ENCODE assay signal across 31 cellular contexts in genomic region chr10:93086289-93086688, GRCh38. TPM values are rescaled to one million over a fixed set of nuclear protein-coding genes. Genes with fewer than 3 reads are reported as not detected.
"Had no signal": no experiment of that assay in that cellular context is flagged by ENCODE, and none has a peak within 500 bp of the region (broad histone marks: within the 10 kb centered on the region; RNA-seq: fewer than 3 reads in every experiment).

No MANE protein-coding gene starts in this region.

- H3K9ac ChIP-seq: SK-N-SH had no signal

- H3K4me1 Mint-ChIP-seq: activated CD4-positive, alpha-beta T cell treated with anti-CD3 and anti-CD28 coated beads for 36 hours; activated CD4-positive, alpha-beta T cell treated with anti-CD3 and anti-CD28 coated beads, Interleukin-2, amount 10 ng/mL, durations not matched to agents 7 days and 5 days; activated naive CD4-positive, alpha-beta T cell treated with anti-CD3 and anti-CD28 coated beads, Interleukin-2, amount 10 ng/mL, durations not matched to agents 7 days and 5 days had no signal

- DNase-seq: activated CD4-positive, alpha-beta T cell treated with anti-CD3 and anti-CD28 coated beads for 36 hours; activated CD4-positive, alpha-beta T cell treated with anti-CD3 and anti-CD28 coated beads, Interleukin-2, amount 10 ng/mL, durations not matched to agents 7 days and 5 days; activated CD4-positive, alpha-beta T cell treated with anti-CD3 and anti-CD28 coated beads, Interleukin-2, amount 50 U/mL, for 48 hours; activated CD8-positive, alpha-beta memory T cell treated with anti-CD3 and anti-CD28 coated beads, Interleukin-2, amount 50 U/mL, for 48 hours; activated CD8-positive, alpha-beta T cell treated with anti-CD3 and anti-CD28 coated beads, Interleukin-2, amount 10 ng/mL, durations not matched to agents 7 days and 5 days; activated effector memory CD4-positive, alpha-beta T cell treated with Interleukin-2 at 50 U/mL for 16 hours; activated naive CD4-positive, alpha-beta T cell treated with anti-CD3 and anti-CD28 coated beads, Interleukin-2, amount 10 ng/mL, durations not matched to agents 7 days and 5 days; activated T-cell treated with anti-CD3 and anti-CD28 coated beads, Interleukin-2, amount 50 U/mL, for 48 hours; amniotic stem cell; aorta; brain microvascular endothelial cell; central memory CD4-positive, alpha-beta T cell; Karpas-422; NCI-H1048; NCI-H1105 treated with DMSO at 0.1 percent for 48 hours; NCI-H1436 treated with DMSO at 0.1 percent for 48 hours; NCI-H1694 treated with DMSO at 0.1 percent for 48 hours; NCI-H2029; NCI-H345; NCI-H524 treated with DMSO at 0.1 percent for 48 hours; SHP77; SK-N-SH had no signal

- H3K4me3 ChIP-seq: SJSA1 had no signal

- H3K27me3 ChIP-seq: brain microvascular endothelial cell, SJSA1 had no signal

- H3K4me3 Mint-ChIP-seq: activated CD4-positive, alpha-beta T cell treated with anti-CD3 and anti-CD28 coated beads for 36 hours; activated CD4-positive, alpha-beta T cell treated with anti-CD3 and anti-CD28 coated beads, Interleukin-2, amount 10 ng/mL, durations not matched to agents 7 days and 5 days; activated CD8-positive, alpha-beta T cell treated with anti-CD3 and anti-CD28 coated beads, Interleukin-2, amount 10 ng/mL, durations not matched to agents 7 days and 5 days; activated naive CD4-positive, alpha-beta T cell treated with anti-CD3 and anti-CD28 coated beads, Interleukin-2, amount 10 ng/mL, durations not matched to agents 7 days and 5 days; activated naive CD8-positive, alpha-beta T cell; T-helper 1 cell treated with Interleukin-12 subunit alpha and Interleukin-12 subunit beta and Interleukin-4 antibody, amounts not matched to agents 30 μg/mL and 1 μg/mL, for 36 hours; T-helper 2 cell treated with Interferon-gamma antibody and Interleukin-4, amounts not matched to agents 5 μg/mL and 100 μg/mL, for 36 hours had no signal

- H3K4me2 ChIP-seq: SK-N-SH had no signal

- H3K9me3 Mint-ChIP-seq: activated CD4-positive, alpha-beta T cell treated with anti-CD3 and anti-CD28 coated beads, Interleukin-2, amount 10 ng/mL, durations not matched to agents 7 days and 5 days; activated naive CD4-positive, alpha-beta T cell treated with anti-CD3 and anti-CD28 coated beads, Interleukin-2, amount 10 ng/mL, durations not matched to agents 7 days and 5 days; T-helper 1 cell treated with Interleukin-12 subunit alpha and Interleukin-12 subunit beta and Interleukin-4 antibody, amounts not matched to agents 30 μg/mL and 1 μg/mL, for 36 hours; T-helper 2 cell treated with Interferon-gamma antibody and Interleukin-4, amounts not matched to agents 5 μg/mL and 100 μg/mL, for 36 hours had no signal

- H3K27ac Mint-ChIP-seq: activated CD4-positive, alpha-beta T cell treated with anti-CD3 and anti-CD28 coated beads for 36 hours; activated CD4-positive, alpha-beta T cell treated with anti-CD3 and anti-CD28 coated beads, Interleukin-2, amount 10 ng/mL, durations not matched to agents 7 days and 5 days; activated CD8-positive, alpha-beta T cell treated with anti-CD3 and anti-CD28 coated beads, Interleukin-2, amount 10 ng/mL, durations not matched to agents 7 days and 5 days; activated naive CD4-positive, alpha-beta T cell treated with anti-CD3 and anti-CD28 coated beads, Interleukin-2, amount 10 ng/mL, durations not matched to agents 7 days and 5 days; activated naive CD8-positive, alpha-beta T cell; T-helper 1 cell treated with Interleukin-12 subunit alpha and Interleukin-12 subunit beta and Interleukin-4 antibody, amounts not matched to agents 30 μg/mL and 1 μg/mL, for 36 hours; T-helper 2 cell treated with Interferon-gamma antibody and Interleukin-4, amounts not matched to agents 5 μg/mL and 100 μg/mL, for 36 hours had no signal

- H3K9me3 ChIP-seq: SJSA1, SK-N-SH had no signal

- H3K27ac ChIP-seq: brain microvascular endothelial cell, SJSA1 had no signal

- H3K36me3 Mint-ChIP-seq: activated naive CD4-positive, alpha-beta T cell treated with anti-CD3 and anti-CD28 coated beads, Interleukin-2, amount 10 ng/mL, durations not matched to agents 7 days and 5 days; activated naive CD8-positive, alpha-beta T cell had no signal

- H3K36me3 ChIP-seq: brain microvascular endothelial cell, SJSA1 had no signal

- ATAC-seq: activated CD4-positive, alpha-beta T cell treated with anti-CD3 and anti-CD28 coated beads for 36 hours; activated CD4-positive, CD25-positive, alpha-beta regulatory T cell treated with anti-CD3 and anti-CD28 coated beads, Interleukin-2, amount 50 U/mL, for 24 hours; activated CD8-positive, alpha-beta T cell treated with anti-CD3 and anti-CD28 coated beads, Interleukin-2, amount 10 ng/mL, durations not matched to agents 7 days and 5 days; Panc1 had no signal

RNA-seq across cellular contexts. Expression of gene CYP26A1, which starts 12.6 kb away (rescaled TPM):
- total RNA-seq: activated CD4-positive, alpha-beta T cell treated with anti-CD3 and anti-CD28 coated beads for 36 hours; activated CD4-positive, alpha-beta T cell treated with anti-CD3 and anti-CD28 coated beads, Interleukin-2, amount 10 ng/mL, durations not matched to agents 7 days and 5 days; activated CD8-positive, alpha-beta T cell treated with anti-CD3 and anti-CD28 coated beads, Interleukin-2, amount 10 ng/mL, durations not matched to agents 7 days and 5 days; aorta; MCF 10A; NCI-H460; RPMI7951 had no signal

RNA-seq across cellular contexts. Expression of gene CYP26C1, which starts 25.7 kb away (rescaled TPM):
- total RNA-seq: RPMI7951, SJSA1 had no signal
